In the genomic region with DNA sequence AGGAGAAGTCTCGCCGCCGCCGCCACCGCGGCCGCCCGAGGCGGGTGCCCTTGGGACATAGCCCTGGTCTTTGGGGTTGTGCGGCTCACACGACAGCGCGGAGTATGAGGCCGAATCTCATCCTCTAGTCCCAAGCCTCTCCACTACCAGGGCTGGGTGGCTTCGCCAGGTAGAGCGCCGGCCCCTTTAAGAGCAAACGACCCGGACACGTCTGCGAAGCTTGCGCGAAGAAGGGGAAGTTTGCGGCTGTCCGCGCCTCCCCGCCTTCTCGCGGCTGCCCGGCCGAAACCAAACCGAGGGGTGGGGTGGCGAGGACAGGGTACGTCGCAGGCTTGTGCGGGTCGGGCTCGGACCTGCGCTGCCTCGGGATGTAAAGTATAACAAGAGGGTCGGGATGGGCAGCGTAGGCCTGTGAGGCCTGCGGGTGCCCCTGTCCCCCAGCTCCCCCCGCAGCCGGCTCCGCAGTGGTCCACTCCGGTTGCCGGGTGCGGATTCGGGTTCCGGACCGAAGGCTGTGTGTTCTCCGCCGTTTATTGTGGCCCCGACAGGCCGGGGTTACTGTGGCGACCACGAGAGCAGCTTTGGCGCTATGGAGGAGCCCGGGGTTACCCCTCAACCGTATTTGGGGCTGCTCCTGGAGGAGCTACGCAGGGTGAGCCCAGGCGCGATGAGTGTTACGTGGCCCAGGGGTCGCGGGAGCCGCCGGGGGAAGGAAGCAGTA, we compare ENCODE assay signal across 1 cellular context.
A peak's percentile ranks its signal among the peaks of the same experiment; 100 is the strongest.
TF ChIP-seq lines count a peak whose summit lies in the region.

No MANE protein-coding gene starts in this region.

TF ChIP-seq in WTC11, 78 proteins besides CTCF, POLR2A, EP300 and RAD21 (continued from another document and continues in another):
- no peak; the same call in none of the 2 replicates for TF ChIP-seq SP1 (CRISPR knock-in tag; conservative IDR thresholded peaks at IDR 0.05)
- TF ChIP-seq NR1H2 (CRISPR knock-in tag; IDR thresholded peaks at IDR 0.05): no peak
- no peak for TF ChIP-seq CREM (CRISPR knock-in tag; IDR thresholded peaks at IDR 0.05)
- TF ChIP-seq ELF4 (CRISPR knock-in tag; IDR thresholded peaks at IDR 0.05; ENCODE audit: low read depth): no peak; the same call in 1 of the 2 replicates
- TF ChIP-seq ZNF263 (CRISPR knock-in tag; IDR thresholded peaks at IDR 0.05; ENCODE audit: low read depth): no peak
- no peak for TF ChIP-seq ZNF138 (CRISPR knock-in tag; conservative IDR thresholded peaks at IDR 0.05)
- TF ChIP-seq MYBL2 (CRISPR knock-in tag; IDR thresholded peaks at IDR 0.05): no peak
- no peak for TF ChIP-seq ZNF121 (CRISPR knock-in tag; IDR thresholded peaks at IDR 0.05)
- no peak for TF ChIP-seq MXD4 (CRISPR knock-in tag; IDR thresholded peaks at IDR 0.05; ENCODE audit: borderline replicate concordance)
- no peak for TF ChIP-seq ZNF423 (CRISPR knock-in tag; IDR thresholded peaks at IDR 0.05)
- TF ChIP-seq, protein P1, sequence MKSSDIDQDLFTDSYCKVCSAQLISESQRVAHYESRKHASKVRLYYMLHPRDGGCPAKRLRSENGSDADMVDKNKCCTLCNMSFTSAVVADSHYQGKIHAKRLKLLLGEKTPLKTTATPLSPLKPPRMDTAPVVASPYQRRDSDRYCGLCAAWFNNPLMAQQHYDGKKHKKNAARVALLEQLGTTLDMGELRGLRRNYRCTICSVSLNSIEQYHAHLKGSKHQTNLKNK (CRISPR knock-in tag; IDR thresholded peaks at IDR 0.05): no peak
- TF ChIP-seq ZNF671 (CRISPR knock-in tag; IDR thresholded peaks at IDR 0.05): no peak
- TF ChIP-seq, protein P2, sequence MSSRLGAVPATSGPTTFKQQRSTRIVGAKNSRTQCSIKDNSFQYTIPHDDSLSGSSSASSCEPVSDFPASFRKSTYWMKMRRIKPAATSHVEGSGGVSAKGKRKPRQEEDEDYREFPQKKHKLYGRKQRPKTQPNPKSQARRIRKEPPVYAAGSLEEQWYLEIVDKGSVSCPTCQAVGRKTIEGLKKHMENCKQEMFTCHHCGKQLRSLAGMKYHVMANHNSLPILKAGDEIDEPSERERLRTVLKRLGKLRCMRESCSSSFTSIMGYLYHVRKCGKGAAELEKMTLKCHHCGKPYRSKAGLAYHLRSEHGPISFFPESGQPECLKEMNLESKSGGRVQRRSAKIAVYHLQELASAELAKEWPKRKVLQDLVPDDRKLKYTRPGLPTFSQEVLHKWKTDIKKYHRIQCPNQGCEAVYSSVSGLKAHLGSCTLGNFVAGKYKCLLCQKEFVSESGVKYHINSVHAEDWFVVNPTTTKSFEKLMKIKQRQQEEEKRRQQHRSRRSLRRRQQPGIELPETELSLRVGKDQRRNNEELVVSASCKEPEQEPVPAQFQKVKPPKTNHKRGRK (CRISPR knock-in tag; IDR thresholded peaks at IDR 0.05; ENCODE audit: borderline replicate concordance): no peak
- TF ChIP-seq GTF2I (CRISPR knock-in tag; conservative IDR thresholded peaks at IDR 0.05): no peak
- no peak for TF ChIP-seq IRF2 (CRISPR knock-in tag; IDR thresholded peaks at IDR 0.05; ENCODE audit: borderline replicate concordance, low read depth)
- no peak for TF ChIP-seq ATF1 (CRISPR knock-in tag; IDR thresholded peaks at IDR 0.05)
- TF ChIP-seq, protein P3, sequence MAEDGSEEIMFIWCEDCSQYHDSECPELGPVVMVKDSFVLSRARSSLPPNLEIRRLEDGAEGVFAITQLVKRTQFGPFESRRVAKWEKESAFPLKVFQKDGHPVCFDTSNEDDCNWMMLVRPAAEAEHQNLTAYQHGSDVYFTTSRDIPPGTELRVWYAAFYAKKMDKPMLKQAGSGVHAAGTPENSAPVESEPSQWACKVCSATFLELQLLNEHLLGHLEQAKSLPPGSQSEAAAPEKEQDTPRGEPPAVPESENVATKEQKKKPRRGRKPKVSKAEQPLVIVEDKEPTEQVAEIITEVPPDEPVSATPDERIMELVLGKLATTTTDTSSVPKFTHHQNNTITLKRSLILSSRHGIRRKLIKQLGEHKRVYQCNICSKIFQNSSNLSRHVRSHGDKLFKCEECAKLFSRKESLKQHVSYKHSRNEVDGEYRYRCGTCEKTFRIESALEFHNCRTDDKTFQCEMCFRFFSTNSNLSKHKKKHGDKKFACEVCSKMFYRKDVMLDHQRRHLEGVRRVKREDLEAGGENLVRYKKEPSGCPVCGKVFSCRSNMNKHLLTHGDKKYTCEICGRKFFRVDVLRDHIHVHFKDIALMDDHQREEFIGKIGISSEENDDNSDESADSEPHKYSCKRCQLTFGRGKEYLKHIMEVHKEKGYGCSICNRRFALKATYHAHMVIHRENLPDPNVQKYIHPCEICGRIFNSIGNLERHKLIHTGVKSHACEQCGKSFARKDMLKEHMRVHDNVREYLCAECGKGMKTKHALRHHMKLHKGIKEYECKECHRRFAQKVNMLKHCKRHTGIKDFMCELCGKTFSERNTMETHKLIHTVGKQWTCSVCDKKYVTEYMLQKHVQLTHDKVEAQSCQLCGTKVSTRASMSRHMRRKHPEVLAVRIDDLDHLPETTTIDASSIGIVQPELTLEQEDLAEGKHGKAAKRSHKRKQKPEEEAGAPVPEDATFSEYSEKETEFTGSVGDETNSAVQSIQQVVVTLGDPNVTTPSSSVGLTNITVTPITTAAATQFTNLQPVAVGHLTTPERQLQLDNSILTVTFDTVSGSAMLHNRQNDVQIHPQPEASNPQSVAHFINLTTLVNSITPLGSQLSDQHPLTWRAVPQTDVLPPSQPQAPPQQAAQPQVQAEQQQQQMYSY (CRISPR knock-in tag; IDR thresholded peaks at IDR 0.05): peak; percentile 70
- no peak for TF ChIP-seq GRHL2 (CRISPR knock-in tag; IDR thresholded peaks at IDR 0.05; ENCODE audit: insufficient replicate concordance, severe bottlenecking)
- no peak for TF ChIP-seq EMX1 (CRISPR knock-in tag; IDR thresholded peaks at IDR 0.05)
- no peak for TF ChIP-seq SMAD3 (CRISPR knock-in tag; IDR thresholded peaks at IDR 0.05; ENCODE audit: borderline replicate concordance)
- no peak for TF ChIP-seq JUN (CRISPR knock-in tag; IDR thresholded peaks at IDR 0.05)
- no peak for TF ChIP-seq CBFB (CRISPR knock-in tag; IDR thresholded peaks at IDR 0.05; ENCODE audit: low read depth)
- no peak for TF ChIP-seq FOXJ3 (CRISPR knock-in tag; IDR thresholded peaks at IDR 0.05; ENCODE audit: borderline replicate concordance)
- TF ChIP-seq, protein P4, sequence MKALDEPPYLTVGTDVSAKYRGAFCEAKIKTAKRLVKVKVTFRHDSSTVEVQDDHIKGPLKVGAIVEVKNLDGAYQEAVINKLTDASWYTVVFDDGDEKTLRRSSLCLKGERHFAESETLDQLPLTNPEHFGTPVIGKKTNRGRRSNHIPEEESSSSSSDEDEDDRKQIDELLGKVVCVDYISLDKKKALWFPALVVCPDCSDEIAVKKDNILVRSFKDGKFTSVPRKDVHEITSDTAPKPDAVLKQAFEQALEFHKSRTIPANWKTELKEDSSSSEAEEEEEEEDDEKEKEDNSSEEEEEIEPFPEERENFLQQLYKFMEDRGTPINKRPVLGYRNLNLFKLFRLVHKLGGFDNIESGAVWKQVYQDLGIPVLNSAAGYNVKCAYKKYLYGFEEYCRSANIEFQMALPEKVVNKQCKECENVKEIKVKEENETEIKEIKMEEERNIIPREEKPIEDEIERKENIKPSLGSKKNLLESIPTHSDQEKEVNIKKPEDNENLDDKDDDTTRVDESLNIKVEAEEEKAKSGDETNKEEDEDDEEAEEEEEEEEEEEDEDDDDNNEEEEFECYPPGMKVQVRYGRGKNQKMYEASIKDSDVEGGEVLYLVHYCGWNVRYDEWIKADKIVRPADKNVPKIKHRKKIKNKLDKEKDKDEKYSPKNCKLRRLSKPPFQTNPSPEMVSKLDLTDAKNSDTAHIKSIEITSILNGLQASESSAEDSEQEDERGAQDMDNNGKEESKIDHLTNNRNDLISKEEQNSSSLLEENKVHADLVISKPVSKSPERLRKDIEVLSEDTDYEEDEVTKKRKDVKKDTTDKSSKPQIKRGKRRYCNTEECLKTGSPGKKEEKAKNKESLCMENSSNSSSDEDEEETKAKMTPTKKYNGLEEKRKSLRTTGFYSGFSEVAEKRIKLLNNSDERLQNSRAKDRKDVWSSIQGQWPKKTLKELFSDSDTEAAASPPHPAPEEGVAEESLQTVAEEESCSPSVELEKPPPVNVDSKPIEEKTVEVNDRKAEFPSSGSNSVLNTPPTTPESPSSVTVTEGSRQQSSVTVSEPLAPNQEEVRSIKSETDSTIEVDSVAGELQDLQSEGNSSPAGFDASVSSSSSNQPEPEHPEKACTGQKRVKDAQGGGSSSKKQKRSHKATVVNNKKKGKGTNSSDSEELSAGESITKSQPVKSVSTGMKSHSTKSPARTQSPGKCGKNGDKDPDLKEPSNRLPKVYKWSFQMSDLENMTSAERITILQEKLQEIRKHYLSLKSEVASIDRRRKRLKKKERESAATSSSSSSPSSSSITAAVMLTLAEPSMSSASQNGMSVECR (CRISPR knock-in tag; IDR thresholded peaks at IDR 0.05; ENCODE audit: borderline replicate concordance): peak; percentile 52
- no peak for TF ChIP-seq NFE2L1 (CRISPR knock-in tag; IDR thresholded peaks at IDR 0.05)
- no peak for TF ChIP-seq NR2C2 (CRISPR knock-in tag; IDR thresholded peaks at IDR 0.05)
- TF ChIP-seq ZBTB21 (CRISPR knock-in tag; IDR thresholded peaks at IDR 0.05; ENCODE audit: borderline replicate concordance): peak; percentile 71; the same call in 1 of the 2 replicates
- TF ChIP-seq, protein P5, sequence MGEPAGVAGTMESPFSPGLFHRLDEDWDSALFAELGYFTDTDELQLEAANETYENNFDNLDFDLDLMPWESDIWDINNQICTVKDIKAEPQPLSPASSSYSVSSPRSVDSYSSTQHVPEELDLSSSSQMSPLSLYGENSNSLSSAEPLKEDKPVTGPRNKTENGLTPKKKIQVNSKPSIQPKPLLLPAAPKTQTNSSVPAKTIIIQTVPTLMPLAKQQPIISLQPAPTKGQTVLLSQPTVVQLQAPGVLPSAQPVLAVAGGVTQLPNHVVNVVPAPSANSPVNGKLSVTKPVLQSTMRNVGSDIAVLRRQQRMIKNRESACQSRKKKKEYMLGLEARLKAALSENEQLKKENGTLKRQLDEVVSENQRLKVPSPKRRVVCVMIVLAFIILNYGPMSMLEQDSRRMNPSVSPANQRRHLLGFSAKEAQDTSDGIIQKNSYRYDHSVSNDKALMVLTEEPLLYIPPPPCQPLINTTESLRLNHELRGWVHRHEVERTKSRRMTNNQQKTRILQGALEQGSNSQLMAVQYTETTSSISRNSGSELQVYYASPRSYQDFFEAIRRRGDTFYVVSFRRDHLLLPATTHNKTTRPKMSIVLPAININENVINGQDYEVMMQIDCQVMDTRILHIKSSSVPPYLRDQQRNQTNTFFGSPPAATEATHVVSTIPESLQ (CRISPR knock-in tag; IDR thresholded peaks at IDR 0.05): no peak
- TF ChIP-seq, protein P6, sequence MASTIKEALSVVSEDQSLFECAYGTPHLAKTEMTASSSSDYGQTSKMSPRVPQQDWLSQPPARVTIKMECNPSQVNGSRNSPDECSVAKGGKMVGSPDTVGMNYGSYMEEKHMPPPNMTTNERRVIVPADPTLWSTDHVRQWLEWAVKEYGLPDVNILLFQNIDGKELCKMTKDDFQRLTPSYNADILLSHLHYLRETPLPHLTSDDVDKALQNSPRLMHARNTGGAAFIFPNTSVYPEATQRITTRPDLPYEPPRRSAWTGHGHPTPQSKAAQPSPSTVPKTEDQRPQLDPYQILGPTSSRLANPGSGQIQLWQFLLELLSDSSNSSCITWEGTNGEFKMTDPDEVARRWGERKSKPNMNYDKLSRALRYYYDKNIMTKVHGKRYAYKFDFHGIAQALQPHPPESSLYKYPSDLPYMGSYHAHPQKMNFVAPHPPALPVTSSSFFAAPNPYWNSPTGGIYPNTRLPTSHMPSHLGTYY (CRISPR knock-in tag; IDR thresholded peaks at IDR 0.05): no peak
- no peak for TF ChIP-seq HMGA2 (CRISPR knock-in tag; IDR thresholded peaks at IDR 0.05)
- TF ChIP-seq ZNF396 (CRISPR knock-in tag; IDR thresholded peaks at IDR 0.05; ENCODE audit: borderline replicate concordance): no peak
- no peak; the same call in 1 of the 2 replicates for TF ChIP-seq ETV6 (CRISPR knock-in tag; IDR thresholded peaks at IDR 0.05)
- TF ChIP-seq ZNF232 (CRISPR knock-in tag; IDR thresholded peaks at IDR 0.05): 0 out of 2 replicates have a peak, but pooled peaks have one; percentile 13
- TF ChIP-seq, protein P7, sequence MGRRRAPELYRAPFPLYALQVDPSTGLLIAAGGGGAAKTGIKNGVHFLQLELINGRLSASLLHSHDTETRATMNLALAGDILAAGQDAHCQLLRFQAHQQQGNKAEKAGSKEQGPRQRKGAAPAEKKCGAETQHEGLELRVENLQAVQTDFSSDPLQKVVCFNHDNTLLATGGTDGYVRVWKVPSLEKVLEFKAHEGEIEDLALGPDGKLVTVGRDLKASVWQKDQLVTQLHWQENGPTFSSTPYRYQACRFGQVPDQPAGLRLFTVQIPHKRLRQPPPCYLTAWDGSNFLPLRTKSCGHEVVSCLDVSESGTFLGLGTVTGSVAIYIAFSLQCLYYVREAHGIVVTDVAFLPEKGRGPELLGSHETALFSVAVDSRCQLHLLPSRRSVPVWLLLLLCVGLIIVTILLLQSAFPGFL (CRISPR knock-in tag; IDR thresholded peaks at IDR 0.05; ENCODE audit: borderline replicate concordance): no peak; the same call in 1 of the 2 replicates
- TF ChIP-seq, protein P8, sequence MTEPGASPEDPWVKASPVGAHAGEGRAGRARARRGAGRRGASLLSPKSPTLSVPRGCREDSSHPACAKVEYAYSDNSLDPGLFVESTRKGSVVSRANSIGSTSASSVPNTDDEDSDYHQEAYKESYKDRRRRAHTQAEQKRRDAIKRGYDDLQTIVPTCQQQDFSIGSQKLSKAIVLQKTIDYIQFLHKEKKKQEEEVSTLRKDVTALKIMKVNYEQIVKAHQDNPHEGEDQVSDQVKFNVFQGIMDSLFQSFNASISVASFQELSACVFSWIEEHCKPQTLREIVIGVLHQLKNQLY (CRISPR knock-in tag; IDR thresholded peaks at IDR 0.05): no peak
- TF ChIP-seq, protein P9, sequence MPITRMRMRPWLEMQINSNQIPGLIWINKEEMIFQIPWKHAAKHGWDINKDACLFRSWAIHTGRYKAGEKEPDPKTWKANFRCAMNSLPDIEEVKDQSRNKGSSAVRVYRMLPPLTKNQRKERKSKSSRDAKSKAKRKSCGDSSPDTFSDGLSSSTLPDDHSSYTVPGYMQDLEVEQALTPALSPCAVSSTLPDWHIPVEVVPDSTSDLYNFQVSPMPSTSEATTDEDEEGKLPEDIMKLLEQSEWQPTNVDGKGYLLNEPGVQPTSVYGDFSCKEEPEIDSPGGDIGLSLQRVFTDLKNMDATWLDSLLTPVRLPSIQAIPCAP (CRISPR knock-in tag; IDR thresholded peaks at IDR 0.05): peak; percentile 34; the same call in 1 of the 2 replicates
- TF ChIP-seq, protein P10, sequence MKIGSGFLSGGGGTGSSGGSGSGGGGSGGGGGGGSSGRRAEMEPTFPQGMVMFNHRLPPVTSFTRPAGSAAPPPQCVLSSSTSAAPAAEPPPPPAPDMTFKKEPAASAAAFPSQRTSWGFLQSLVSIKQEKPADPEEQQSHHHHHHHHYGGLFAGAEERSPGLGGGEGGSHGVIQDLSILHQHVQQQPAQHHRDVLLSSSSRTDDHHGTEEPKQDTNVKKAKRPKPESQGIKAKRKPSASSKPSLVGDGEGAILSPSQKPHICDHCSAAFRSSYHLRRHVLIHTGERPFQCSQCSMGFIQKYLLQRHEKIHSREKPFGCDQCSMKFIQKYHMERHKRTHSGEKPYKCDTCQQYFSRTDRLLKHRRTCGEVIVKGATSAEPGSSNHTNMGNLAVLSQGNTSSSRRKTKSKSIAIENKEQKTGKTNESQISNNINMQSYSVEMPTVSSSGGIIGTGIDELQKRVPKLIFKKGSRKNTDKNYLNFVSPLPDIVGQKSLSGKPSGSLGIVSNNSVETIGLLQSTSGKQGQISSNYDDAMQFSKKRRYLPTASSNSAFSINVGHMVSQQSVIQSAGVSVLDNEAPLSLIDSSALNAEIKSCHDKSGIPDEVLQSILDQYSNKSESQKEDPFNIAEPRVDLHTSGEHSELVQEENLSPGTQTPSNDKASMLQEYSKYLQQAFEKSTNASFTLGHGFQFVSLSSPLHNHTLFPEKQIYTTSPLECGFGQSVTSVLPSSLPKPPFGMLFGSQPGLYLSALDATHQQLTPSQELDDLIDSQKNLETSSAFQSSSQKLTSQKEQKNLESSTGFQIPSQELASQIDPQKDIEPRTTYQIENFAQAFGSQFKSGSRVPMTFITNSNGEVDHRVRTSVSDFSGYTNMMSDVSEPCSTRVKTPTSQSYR (CRISPR knock-in tag; IDR thresholded peaks at IDR 0.05): peak; percentile 49; the same call in 1 of the 2 replicates
- TF ChIP-seq CREB1 (CRISPR knock-in tag; IDR thresholded peaks at IDR 0.05): no peak
